Comparison of ENCODE assay signal across 23 cellular contexts in the genomic region with DNA sequence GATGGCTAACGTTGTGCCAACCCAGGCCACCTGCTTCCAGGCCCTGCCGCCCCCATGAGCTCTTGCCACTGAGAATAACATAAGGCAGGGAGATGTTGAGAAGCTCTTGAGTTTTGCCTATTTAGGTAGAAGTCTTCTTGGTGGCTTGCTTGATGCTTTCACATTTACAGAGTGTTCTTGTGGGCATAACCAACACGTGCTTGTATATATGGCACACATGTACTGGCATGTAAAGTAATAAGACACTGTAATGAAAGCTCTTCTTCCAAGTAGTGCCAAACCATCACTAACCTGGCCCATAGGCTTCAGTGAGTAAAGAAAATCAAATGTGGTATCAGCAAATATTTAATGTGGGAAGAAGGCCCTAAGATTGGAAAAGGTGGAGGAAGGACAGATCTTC.
"Had no signal": no experiment of that assay in that cellular context is flagged by ENCODE, and none has a peak within 500 bp of the region (broad histone marks: within the 10 kb centered on the region; RNA-seq: fewer than 3 reads in every experiment).

No MANE protein-coding gene starts in this region.

- H3K4me3 ChIP-seq: coronary artery, esophagus muscularis mucosa, gastroesophageal sphincter, lung, pancreas, suprapubic skin, thyroid gland, upper lobe of left lung, uterus had no signal

- FAIRE-seq: pancreas had no signal

- H3K27ac Mint-ChIP-seq: immature natural killer cell, naive B cell, nephron, progenitor cell of endocrine pancreas had no signal

- H3K4me1 ChIP-seq: pancreas, thyroid gland had no signal

- ATAC-seq: gastroesophageal sphincter; left colon; left ventricle myocardium superior; pancreas; right cardiac atrium; stimulated activated naive CD8-positive, alpha-beta T cell treated with anti-CD3 and anti-CD28 coated beads, Interleukin-15, Interleukin-2, amounts not matched to agents 100 U/mL and 50 U/mL, for 24 hours had no signal

- H3K27ac ChIP-seq: coronary artery, esophagus muscularis mucosa, gastroesophageal sphincter, pancreas, suprapubic skin, thyroid gland, upper lobe of left lung had no signal

- H3K36me3 ChIP-seq: esophagus muscularis mucosa, gastroesophageal sphincter, pancreas, suprapubic skin, thyroid gland, upper lobe of left lung, uterus had no signal

- H3K27me3 Mint-ChIP-seq: progenitor cell of endocrine pancreas had no signal

- H3K4me1 Mint-ChIP-seq: immature natural killer cell, naive B cell had no signal

- H3K4me3 Mint-ChIP-seq: immature natural killer cell; naive B cell; nephron; stimulated activated effector memory CD8-positive, alpha-beta T cell treated with anti-CD3 and anti-CD28 coated beads, Interleukin-12 subunit alpha, Interleukin-12 subunit beta, amount 100 ng/mL, for 72 hours had no signal

- H3K9me3 ChIP-seq: esophagus muscularis mucosa, gastroesophageal sphincter, pancreas, suprapubic skin, thyroid gland, upper lobe of left lung, uterus had no signal

- DNase-seq: effector CD8-positive, alpha-beta T cell; immature natural killer cell; left colon; left ventricle myocardium superior; mesenchymal stem cell; naive B cell; occipital lobe; pancreas; right cardiac atrium; stimulated activated CD4-positive, alpha-beta T cell treated with anti-CD3 and anti-CD28 coated beads, Interleukin-4, amount 100 ng/mL, for 1 hour; stimulated activated CD8-positive, alpha-beta memory T cell treated with anti-CD3 and anti-CD28 coated beads, Interleukin-4, amount 100 ng/mL, for 48 hours; stimulated activated naive CD8-positive, alpha-beta T cell treated with anti-CD3 and anti-CD28 coated beads, Interleukin-15, Interleukin-2, amounts not matched to agents 100 U/mL and 50 U/mL, for 24 hours; thyroid gland; upper lobe of left lung; uterus had no signal

- H3K27me3 ChIP-seq: esophagus muscularis mucosa, gastroesophageal sphincter, pancreas, suprapubic skin, thyroid gland, upper lobe of left lung, uterus had no signal

- H3K9me3 Mint-ChIP-seq: nephron had no signal

- H3K36me3 Mint-ChIP-seq: immature natural killer cell; naive B cell; stimulated activated effector memory CD8-positive, alpha-beta T cell treated with anti-CD3 and anti-CD28 coated beads, Interleukin-12 subunit alpha, Interleukin-12 subunit beta, amount 100 ng/mL, for 72 hours had no signal
